ENCODE assay signal across 8 cellular contexts in genomic region chr1:88736633-88737248, GRCh38. TPM values are rescaled to one million over a fixed set of nuclear protein-coding genes. Genes with fewer than 3 reads are reported as not detected.
DNase-seq lines count a peak whose midpoint lies in the region; ATAC-seq and TF ChIP-seq lines count a peak whose summit lies in the region.

No MANE protein-coding gene starts in this region.

- TF ChIP-seq EP300 in upper lobe of left lung (IDR thresholded peaks at IDR 0.05), result no peak

- H3K27me3 ChIP-seq in upper lobe of left lung, result no peaks in the 10 kb centered on the region

- peaks cover 0 to 5% (median 2%) of the 10 kb centered on the region in 4 donors for H3K4me1 ChIP-seq in upper lobe of left lung

- no peak overlapping the region for H3K4me3 ChIP-seq in HFF-Myc (replicated peaks; ENCODE audit: low read depth, low read length)
- H3K4me3 ChIP-seq in upper lobe of left lung, result no peak overlapping the region

- H3K27ac ChIP-seq in VCaP, result no peak overlapping the region
- H3K27ac ChIP-seq in upper lobe of left lung, result no peak overlapping the region

- peaks cover 4 to 12% (median 6%) of the 10 kb centered on the region in 4 donors for H3K9me3 ChIP-seq in upper lobe of left lung

- DNase-seq in D341Med (ENCODE audit: low spot score), result peak; percentile 47
- peak; percentile 29 for DNase-seq in HFF-Myc (ENCODE audit: extremely low read depth, low read depth)
- DNase-seq in left ventricle myocardium superior, result no peak
- DNase-seq in upper lobe of left lung, result no peak
- no peak for DNase-seq in activated effector memory CD4-positive, alpha-beta T cell treated with anti-CD3 and anti-CD28 coated beads, Interleukin-2, amount 50 U/mL, for 16 hours

- peak; percentile 36 for ATAC-seq in left ventricle myocardium superior
- ATAC-seq in upper lobe of left lung (ENCODE audit: low FRiP score in 2 of 2), result peak; percentile 44 to 46
- ATAC-seq in GM19463 (IDR thresholded peaks at IDR 0.05; ENCODE audit: unreplicated experiment), result no peak
- ATAC-seq in GM21825 (IDR thresholded peaks at IDR 0.05; ENCODE audit: unreplicated experiment), result no peak

- no peaks in the 10 kb centered on the region for H3K36me3 ChIP-seq in upper lobe of left lung

- TF ChIP-seq CTCF in HFF-Myc (IDR thresholded peaks at IDR 0.05; ENCODE audit: low read depth, low read length, missing control alignments) (peak; percentile 76), VCaP (conservative IDR thresholded peaks at IDR 0.05) (peak; percentile 75), upper lobe of left lung (IDR thresholded peaks at IDR 0.05) (peak in 2 of 6 experiments; percentile 32 to 46)

- 89 to 99% methylated on average over 6 to 7 of the region's 7 CpGs for WGBS in upper lobe of left lung, 2 donors

- intact Hi-C loops in left ventricle myocardium superior (cut with micrococcal nuclease), result no loop called here

- no peak for TF ChIP-seq POLR2A in upper lobe of left lung (IDR thresholded peaks at IDR 0.05)

RNA-seq across cellular contexts. Expression of gene PKN2, which starts 52.7 kb away (rescaled TPM):
- total RNA-seq in left ventricle myocardium superior, result 32.7 TPM
- total RNA-seq in upper lobe of left lung, result 100 to 1,000 TPM in 1 of 6 donors, 10 to 100 TPM in 5; 33.0 to 108 (median 37.6) TPM

Comparison
In these comparisons a context has a peak if more than half of its experiments do, and no peak if none do; other contexts are left out.
1. DNase-seq: peak in D341Med (single experiment) and HFF-Myc (single experiment); none in left ventricle myocardium superior (single experiment), upper lobe of left lung (0 of 2) and activated effector memory CD4-positive, alpha-beta T cell treated with anti-CD3 and anti-CD28 coated beads, Interleukin-2, amount 50 U/mL, for 16 hours (single experiment).
2. ATAC-seq: peak in left ventricle myocardium superior (single experiment) and upper lobe of left lung (2 of 2); none in GM19463 (single experiment) and GM21825 (single experiment).